Comparison of ENCODE assay signal across 8 cellular contexts in the genomic region with DNA sequence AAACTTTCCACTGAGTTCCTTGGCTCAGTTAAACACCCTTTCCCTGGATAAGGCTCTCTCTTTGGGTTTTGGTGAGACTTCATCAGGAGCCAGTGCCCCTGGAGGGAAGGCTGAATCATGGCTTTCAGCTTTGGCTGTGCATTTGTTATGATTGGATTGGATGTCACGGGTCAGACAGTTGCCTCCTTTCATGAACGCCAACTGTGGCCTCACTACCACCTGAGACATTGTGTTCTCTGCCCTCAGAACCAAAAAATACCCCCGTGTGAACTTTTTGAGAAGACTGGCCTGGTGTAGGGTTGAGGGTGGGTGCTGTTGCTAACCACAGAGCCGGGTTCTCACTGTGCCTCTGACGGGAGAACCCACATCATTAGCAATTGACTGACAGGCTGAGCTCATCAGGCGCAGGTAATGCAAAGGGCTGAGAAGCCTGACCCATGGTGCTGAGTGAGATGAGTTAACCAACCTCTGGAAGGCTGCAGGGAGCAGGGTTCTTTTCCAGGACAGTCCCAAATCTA.
DNase-seq lines count a peak whose midpoint lies in the region; ATAC-seq and TF ChIP-seq lines count a peak whose summit lies in the region.

No MANE protein-coding gene starts in this region.

- no peaks in the 10 kb centered on the region for H3F3A ChIP-seq in neural progenitor cell (ENCODE audit: low read depth)

- no peak overlapping the region for H2AFZ ChIP-seq in neural progenitor cell (replicated peaks)

- H3K4me2 ChIP-seq in neural progenitor cell = no peak overlapping the region

- H3K4me1 Mint-ChIP-seq in activated T-helper 1 cell treated with anti-CD3 and anti-CD28 coated beads, Interleukin-12 subunit alpha, Interleukin-12 subunit beta, Interleukin-2, Interleukin-4 antibody, amounts not matched to agents 30 ng/mL and 10 ng/mL and 1 ng/mL, durations not matched to agents 14 hours and 24 hours and 36 hours (ENCODE audit: low read depth) = peaks cover 27% of the 10 kb centered on the region
- H3K4me1 Mint-ChIP-seq in neural progenitor cell = no peaks in the 10 kb centered on the region

- H3K27me3 ChIP-seq in right atrium auricular region = no peaks in the 10 kb centered on the region
- no peaks in the 10 kb centered on the region for H3K27me3 ChIP-seq in neural progenitor cell

- H3K4me3 Mint-ChIP-seq in activated T-helper 1 cell treated with anti-CD3 and anti-CD28 coated beads, Interleukin-12 subunit alpha, Interleukin-12 subunit beta, Interleukin-2, Interleukin-4 antibody, amounts not matched to agents 30 ng/mL and 10 ng/mL and 1 ng/mL, durations not matched to agents 14 hours and 24 hours and 36 hours = no peak overlapping the region
- no peak overlapping the region for H3K4me3 Mint-ChIP-seq in neural progenitor cell

- no peaks in the 10 kb centered on the region for H3K79me2 ChIP-seq in neural progenitor cell (ENCODE audit: low read depth)

- H3K4me3 ChIP-seq in right atrium auricular region = no peak overlapping the region
- H3K4me3 ChIP-seq in neural progenitor cell = no peak overlapping the region

- H3K9ac ChIP-seq in neural progenitor cell = no peak overlapping the region

- H3K36me3 Mint-ChIP-seq in activated T-helper 1 cell treated with anti-CD3 and anti-CD28 coated beads, Interleukin-12 subunit alpha, Interleukin-12 subunit beta, Interleukin-2, Interleukin-4 antibody, amounts not matched to agents 30 ng/mL and 10 ng/mL and 1 ng/mL, durations not matched to agents 14 hours and 24 hours and 36 hours (ENCODE audit: low read depth) = no peaks in the 10 kb centered on the region
- H3K36me3 Mint-ChIP-seq in neural progenitor cell = peaks cover 8% of the 10 kb centered on the region

- H3K27ac ChIP-seq in right atrium auricular region (peak overlapping the region; percentile 36 to 66), neural progenitor cell (no peak overlapping the region)

- H3K36me3 ChIP-seq in right atrium auricular region (no peaks in the 10 kb centered on the region), neural progenitor cell (no peaks in the 10 kb centered on the region)

- TF ChIP-seq CTCF in right atrium auricular region (IDR thresholded peaks at IDR 0.05) = no peak
- no peak for TF ChIP-seq CTCF in neural progenitor cell (IDR thresholded peaks at IDR 0.05)

- H4K20me1 ChIP-seq in neural progenitor cell (ENCODE audit: low read depth) = no peaks in the 10 kb centered on the region

- peaks cover 4% of the 10 kb centered on the region for H3K9me3 Mint-ChIP-seq in activated T-helper 1 cell treated with anti-CD3 and anti-CD28 coated beads, Interleukin-12 subunit alpha, Interleukin-12 subunit beta, Interleukin-2, Interleukin-4 antibody, amounts not matched to agents 30 ng/mL and 10 ng/mL and 1 ng/mL, durations not matched to agents 14 hours and 24 hours and 36 hours
- peaks cover 5% of the 10 kb centered on the region for H3K9me3 Mint-ChIP-seq in neural progenitor cell

- peaks cover 17% of the 10 kb centered on the region for H3K27me3 Mint-ChIP-seq in activated T-helper 1 cell treated with anti-CD3 and anti-CD28 coated beads, Interleukin-12 subunit alpha, Interleukin-12 subunit beta, Interleukin-2, Interleukin-4 antibody, amounts not matched to agents 30 ng/mL and 10 ng/mL and 1 ng/mL, durations not matched to agents 14 hours and 24 hours and 36 hours (ENCODE audit: insufficient read depth)
- peaks cover 2% of the 10 kb centered on the region for H3K27me3 Mint-ChIP-seq in neural progenitor cell (ENCODE audit: insufficient read depth, low read depth)

- peak; percentile 62 for DNase-seq in ELR (ENCODE audit: low read depth)
- DNase-seq in T1000 (lab: John Stamatoyannopoulos, UW) = peak; percentile 13
- peak; percentile 73 for DNase-seq in right atrium auricular region (ENCODE audit: low spot score)
- no peak for DNase-seq in stimulated activated CD4-positive, alpha-beta T cell treated with anti-CD3 and anti-CD28 coated beads, Interleukin-2, amount 100 ng/mL, for 24 hours
- DNase-seq in activated T-helper 1 cell treated with anti-CD3 and anti-CD28 coated beads, Interleukin-12 subunit alpha, Interleukin-12 subunit beta, Interleukin-2, Interleukin-4 antibody, amounts not matched to agents 30 ng/mL and 10 ng/mL and 1 ng/mL, durations not matched to agents 14 hours and 24 hours and 36 hours (ENCODE audit: low spot score) = no peak
- DNase-seq in stimulated activated CD4-positive, alpha-beta T cell treated with anti-CD3 and anti-CD28 coated beads, Interleukin-12 subunit alpha, Interleukin-12 subunit beta, amount 100 ng/mL, for 4 hours = no peak
- no peak for DNase-seq in neural progenitor cell (ENCODE audit: low spot score)

- peak; percentile 66 for ATAC-seq in HG02571 (IDR thresholded peaks at IDR 0.05; ENCODE audit: unreplicated experiment)

- H3K9me3 ChIP-seq in right atrium auricular region (no peaks in the 10 kb centered on the region), neural progenitor cell (ENCODE audit: low read depth) (no peaks in the 10 kb centered on the region)

- H3K27ac Mint-ChIP-seq in activated T-helper 1 cell treated with anti-CD3 and anti-CD28 coated beads, Interleukin-12 subunit alpha, Interleukin-12 subunit beta, Interleukin-2, Interleukin-4 antibody, amounts not matched to agents 30 ng/mL and 10 ng/mL and 1 ng/mL, durations not matched to agents 14 hours and 24 hours and 36 hours = no peak overlapping the region
- no peak overlapping the region for H3K27ac Mint-ChIP-seq in neural progenitor cell

- H3K4me1 ChIP-seq in right atrium auricular region (peaks cover 0 to 8% of the 10 kb centered on the region in 2 donors), neural progenitor cell (no peaks in the 10 kb centered on the region)

- intact Hi-C loops in activated T-helper 1 cell treated with anti-CD3 and anti-CD28 coated beads, Interleukin-12 subunit alpha, Interleukin-12 subunit beta, Interleukin-2, Interleukin-4 antibody, amounts not matched to agents 30 ng/mL and 10 ng/mL and 1 ng/mL, durations not matched to agents 14 hours and 24 hours and 36 hours (cut with micrococcal nuclease) = no loop called here

Comparison
In these comparisons a context has a peak if more than half of its experiments do, and no peak if none do; other contexts are left out.
1. DNase-seq: peak in ELR (single experiment), T1000 (single experiment) and right atrium auricular region (single experiment); none in stimulated activated CD4-positive, alpha-beta T cell treated with anti-CD3 and anti-CD28 coated beads, Interleukin-2, amount 100 ng/mL, for 24 hours (0 of 2), activated T-helper 1 cell treated with anti-CD3 and anti-CD28 coated beads, Interleukin-12 subunit alpha, Interleukin-12 subunit beta, Interleukin-2, Interleukin-4 antibody, amounts not matched to agents 30 ng/mL and 10 ng/mL and 1 ng/mL, durations not matched to agents 14 hours and 24 hours and 36 hours (single experiment), stimulated activated CD4-positive, alpha-beta T cell treated with anti-CD3 and anti-CD28 coated beads, Interleukin-12 subunit alpha, Interleukin-12 subunit beta, amount 100 ng/mL, for 4 hours (single experiment) and neural progenitor cell (single experiment).